16 cellular contexts compared by ENCODE assay signal in the genomic region with DNA sequence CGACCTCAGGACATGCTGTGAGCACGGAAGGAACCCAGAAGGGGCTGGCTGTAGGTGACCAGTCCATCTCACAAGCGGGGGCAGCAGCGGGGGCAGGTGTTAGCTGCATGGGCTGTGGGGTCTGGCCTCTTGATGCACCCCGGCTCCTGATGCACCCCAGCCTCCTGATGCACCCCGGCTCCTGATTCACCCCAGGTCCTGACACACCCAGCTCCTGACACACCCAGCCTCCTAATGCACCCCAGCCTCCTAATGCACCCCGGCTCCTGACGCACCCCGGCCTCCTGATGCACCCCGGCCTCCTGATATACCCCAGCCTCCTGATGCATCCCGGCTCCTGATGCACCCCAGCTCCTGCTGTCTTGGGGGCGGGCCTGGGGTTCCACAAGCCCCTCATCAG. TPM values are rescaled to one million over a fixed set of nuclear protein-coding genes. Genes with fewer than 3 reads are reported as not detected.
DNase-seq lines count a peak whose midpoint lies in the region; ATAC-seq, FAIRE-seq and TF ChIP-seq lines count a peak whose summit lies in the region.
"Had no signal": no experiment of that assay in that cellular context is flagged by ENCODE, and none has a peak within 500 bp of the region (broad histone marks: within the 10 kb centered on the region; RNA-seq: fewer than 3 reads in every experiment).

No MANE protein-coding gene starts in this region.

- peak overlapping the region; percentile 31 for H3K27ac Mint-ChIP-seq in stimulated activated naive B cell treated with anti-CD40 and anti-IgM and Interleukin-4, amounts not matched to agents 10 μg/mL and 1 μg/mL and 100 μg/mL, for 72 hours
- H3K27ac Mint-ChIP-seq in T-helper 17 cell = no peak overlapping the region
- H3K27ac Mint-ChIP-seq: CD4-positive, alpha-beta T cell had no signal

- no peak overlapping the region for H3K4me3 Mint-ChIP-seq in stimulated activated naive B cell treated with anti-CD40 and anti-IgM and Interleukin-4, amounts not matched to agents 10 μg/mL and 1 μg/mL and 100 μg/mL, for 72 hours
- no peak overlapping the region for H3K4me3 Mint-ChIP-seq in T-helper 17 cell
- H3K4me3 Mint-ChIP-seq: CD4-positive, alpha-beta T cell; IgD-negative memory B cell had no signal

- FAIRE-seq in GM12892 (lab: Jason Lieb, UNC) = no peak
- no peak for FAIRE-seq in GM12878 (lab: Jason Lieb, UNC)
- FAIRE-seq: H54 had no signal

- H3K36me3 ChIP-seq in GM12878 (ENCODE audit: control insufficient read depth in 2 of 2, insufficient read depth in 2 of 2, low read length in 1 of 2) (peaks cover 0 to 6% of the 10 kb centered on the region in 2 experiments; a peak in 2 of 4 replicates), gastrocnemius medialis (peaks cover 0 to 27% of the 10 kb centered on the region in 2 donors)

- peaks cover 26 to 27% of the 10 kb centered on the region in 2 donors for H3K36me3 Mint-ChIP-seq in stimulated activated naive B cell treated with anti-CD40 and anti-IgM and Interleukin-4, amounts not matched to agents 10 μg/mL and 1 μg/mL and 100 μg/mL, for 72 hours
- peaks cover 2% of the 10 kb centered on the region for H3K36me3 Mint-ChIP-seq in T-helper 17 cell (ENCODE audit: low read depth)
- H3K36me3 Mint-ChIP-seq: IgD-negative memory B cell had no signal

- BruUV-seq in GM12878 (replicated peaks; lab: Mats Ljungman, UMichigan) = no TSS peak

- POLR2A ChIA-PET in GM12878 (lab: Charles Lee) = no interaction called here

- H3K27me3 Mint-ChIP-seq in stimulated activated naive B cell treated with anti-CD40 and anti-IgM and Interleukin-4, amounts not matched to agents 10 μg/mL and 1 μg/mL and 100 μg/mL, for 72 hours = no peaks in the 10 kb centered on the region
- H3K27me3 Mint-ChIP-seq in T-helper 17 cell = no peaks in the 10 kb centered on the region
- H3K27me3 Mint-ChIP-seq: CD4-positive, alpha-beta T cell; IgD-negative memory B cell had no signal

- no peaks in the 10 kb centered on the region for H3K9me3 Mint-ChIP-seq in stimulated activated naive B cell treated with anti-CD40 and anti-IgM and Interleukin-4, amounts not matched to agents 10 μg/mL and 1 μg/mL and 100 μg/mL, for 72 hours
- H3K9me3 Mint-ChIP-seq: CD4-positive, alpha-beta T cell had no signal

- H3K4me1 Mint-ChIP-seq in stimulated activated naive B cell treated with anti-CD40 and anti-IgM and Interleukin-4, amounts not matched to agents 10 μg/mL and 1 μg/mL and 100 μg/mL, for 72 hours = peaks cover 49 to 66% of the 10 kb centered on the region in 2 donors
- peaks cover 3% of the 10 kb centered on the region for H3K4me1 Mint-ChIP-seq in T-helper 17 cell

- SMC1A ChIA-PET in GM12878 (lab: Charles Lee; ENCODE audit: uncharacterized antibody, unreplicated experiment) = no interaction called here

- no peak overlapping the region for H2AFZ ChIP-seq in GM12878 (ENCODE audit: control insufficient read depth, low read depth, low read length)
- H2AFZ ChIP-seq: GM23248 had no signal

- WGBS in GM12878 (ENCODE audit: insufficient coverage, insufficient replicate concordance, low lambda C conversion rate, missing lambda C conversion rate) = 91% methylated on average over 11 of the region's 12 CpGs

- H3K9ac ChIP-seq in GM12878 (ENCODE audit: control insufficient read depth, insufficient read depth, low read length) = no peak overlapping the region
- H3K9ac ChIP-seq: GM23248, KMS-11 had no signal

- peak; percentile 34; the same call in 1 of the 2 replicates for TF ChIP-seq POLR2A in GM12892 (IDR thresholded peaks at IDR 0.05; ENCODE audit: low read depth, low read length)
- peak; percentile 48 for TF ChIP-seq POLR2A in GM12878 (IDR thresholded peaks at IDR 0.05; ENCODE audit: low read depth, low read length)
- no peak for TF ChIP-seq POLR2A in gastrocnemius medialis (IDR thresholded peaks at IDR 0.05)

- TF ChIP-seq CTCF in GM12878 (IDR thresholded peaks at IDR 0.05 in 2 of 3, conservative IDR thresholded peaks at IDR 0.05 in 1 of 3; ENCODE audit: control insufficient read depth in 2 of 3, extremely low read depth in 1 of 3, insufficient read depth in 1 of 3, low read depth in 3 of 3, low read length in 3 of 3) (no peak), gastrocnemius medialis (IDR thresholded peaks at IDR 0.05 in 4 of 5, conservative IDR thresholded peaks at IDR 0.05 in 1 of 5) (no peak)

- H3K9me3 ChIP-seq in GM12878 (replicated peaks; ENCODE audit: control insufficient read depth, insufficient read depth, low read length) (no peaks in the 10 kb centered on the region), T-helper 17 cell (ENCODE audit: control insufficient read depth, low read length, poor library complexity, severe bottlenecking) (no peaks in the 10 kb centered on the region), gastrocnemius medialis (no peaks in the 10 kb centered on the region)

- RAD21 ChIA-PET in GM12878 (lab: Charles Lee; ENCODE audit: unreplicated experiment) = interaction anchor here (1.7 kb wide), 1 partner anchor 71 kb away, joined by 7 read pairs; no protein-coding TSS in a partner anchor

- H3K27ac ChIP-seq in GM12878 (ENCODE audit: control insufficient read depth, insufficient read depth) (no peak overlapping the region), gastrocnemius medialis (no peak overlapping the region)
- H3K27ac ChIP-seq: GM23248, KMS-11 had no signal

- peaks cover 23% of the 10 kb centered on the region for H3K4me1 ChIP-seq in GM12878 (ENCODE audit: control insufficient read depth, insufficient read depth, low read length)
- no peaks in the 10 kb centered on the region for H3K4me1 ChIP-seq in gastrocnemius medialis

- TF ChIP-seq EP300 in GM12878 (IDR thresholded peaks at IDR 0.05; ENCODE audit: borderline replicate concordance in 1 of 2, control insufficient read depth in 1 of 2, low read depth in 2 of 2, low read length in 2 of 2) = no peak

- TF ChIP-seq RAD21 in GM12878 (IDR thresholded peaks at IDR 0.05; ENCODE audit: insufficient read depth, low read depth, low read length) = no peak

- no peak overlapping the region for H3K4me3 ChIP-seq in GM12878
- H3K4me3 ChIP-seq in gastrocnemius medialis = no peak overlapping the region
- H3K4me3 ChIP-seq: GM23248 had no signal

- ATAC-seq in GM12878 (no peak), T-helper 17 cell (no peak), gastrocnemius medialis (no peak)
- no peak for ATAC-seq in stimulated activated naive B cell treated with anti-CD40 and anti-IgM and Interleukin-4, amounts not matched to agents 10 μg/mL and 1 μg/mL and 100 μg/mL, for 72 hours (replicated peaks)

- no peak for DNase-seq in GM12892 (ENCODE audit: insufficient read length)
- DNase-seq in GM12878 (ENCODE audit: low read depth, low spot score) = no peak
- no peak for DNase-seq in stimulated activated naive B cell treated with anti-CD40 and anti-IgM and Interleukin-4, amounts not matched to agents 10 μg/mL and 1 μg/mL and 100 μg/mL, for 72 hours
- DNase-seq in T-helper 17 cell = no peak
- DNase-seq in GM19238 (ENCODE audit: insufficient read length, low spot score) = no peak
- no peak for DNase-seq in gastrocnemius medialis
- DNase-seq: C1 segment of cervical spinal cord; Calu3; CD4-positive, alpha-beta T cell; DMS 273 treated with DMSO at 0.1 percent for 48 hours; GM23248 had no signal

- CTCF ChIA-PET in GM12878 (lab: Yijun Ruan, JAX) = no interaction called here

- H3K79me2 ChIP-seq in GM12878 (ENCODE audit: control insufficient read depth, insufficient read depth, low read length) = peaks cover 17% of the 10 kb centered on the region

- intact Hi-C loops in GM12878 (cut with micrococcal nuclease; ENCODE audit: unreplicated experiment) = no loop called here
- intact Hi-C loops in gastrocnemius medialis (cut with DNase I; ENCODE audit: low total_unique reads) = no loop called here

- H4K20me1 ChIP-seq in GM12878 (ENCODE audit: control insufficient read depth, insufficient read depth) = 0 out of 2 replicates have a peak, but pooled peaks cover 2% of the 10 kb centered on the region

- in situ Hi-C loops in GM12878 (cut with MboI) (no loop called here), gastrocnemius medialis (cut with MboI; ENCODE audit: low sequenced_read_pairs in 4 of 4) (loop anchor here in 1 of 4 donors (10.0 kb wide), 1 partner anchor 166 kb away; a partner anchor contains a TSS)

- no peak overlapping the region for H3K4me2 ChIP-seq in GM12878 (ENCODE audit: control insufficient read depth, insufficient read depth)
- H3K4me2 ChIP-seq: KMS-11 had no signal

- H3K27me3 ChIP-seq in GM12878 (replicated peaks in 1 of 2; ENCODE audit: control insufficient read depth in 2 of 2, insufficient read depth in 2 of 2, low read length in 1 of 2) (no peaks in the 10 kb centered on the region), gastrocnemius medialis (no peaks in the 10 kb centered on the region)

RNA-seq across cellular contexts. Expression of a gene that starts 7.4 kb away (rescaled TPM):
- polyA plus RNA-seq in GM12892 (2012; ENCODE audit: missing spikeins) = 92.2 TPM
- 45.9 and 51.4 TPM in 2 replicates for total RNA-seq in GM12878 (2013; cell fraction: nucleolus; rRNA removed)
- total RNA-seq in GM12878 (2014; rRNA removed) (253 and 300 TPM in 2 replicates), GM12878 (2014; rRNA removed; fragmentation: Illumina TruSeq; extraction: Trizol) (138 and 148 TPM in 2 replicates), GM12878 (2021) (205 and 211 TPM in 2 replicates), T-helper 17 cell (10 to 100 TPM; 71.5 to 72.2 TPM), gastrocnemius medialis (100 to 1,000 TPM in 1 of 4 donors, 10 to 100 TPM in 3; 70.0 to 109 (median 77.5) TPM)
- polyA plus RNA-seq in GM12878 (2011; ENCODE audit: low read depth) = 98.2 TPM
- polyA plus RNA-seq in GM12878 (2011; rRNA removed) (193 and 274 TPM in 2 replicates), GM12878 (2014; fragmentation: Illumina TruSeq; extraction: Trizol) (34.5 and 107 TPM in 2 replicates), GM12878 (2014; fragmentation: Nextera tagmentation; extraction: Ambion mirVana) (100 to 1,000 TPM in 1 of 2 experiments, 10 to 100 TPM in 1; 24.4 to 108 TPM), GM12878 (2014; rRNA removed) (424 and 461 TPM in 2 replicates), GM12878 (2016; fragmentation: Nextera tagmentation; extraction: Ambion mirVana) (100 to 1,000 TPM; 230 to 273 TPM)
- polyA plus RNA-seq in GM12878 (2011; cell fraction: cytosol; rRNA removed) = 844 and 891 TPM in 2 replicates
- polyA plus RNA-seq in GM12878 (2011; cell fraction: nucleus; rRNA removed) = 249 and 315 TPM in 2 replicates
- polyA plus RNA-seq in GM12878 (2012) = 198 and 208 TPM in 2 replicates
- polyA minus RNA-seq in GM12878 (2011; rRNA and poly(A)+ RNA removed) = 28.5 and 60.2 TPM in 2 replicates
- polyA minus RNA-seq in GM12878 (2011; cell fraction: cytosol; rRNA and poly(A)+ RNA removed) = 29.9 and 45.0 TPM in 2 replicates
- polyA minus RNA-seq in GM12878 (2011; cell fraction: nucleus; rRNA and poly(A)+ RNA removed) = 22.7 and 39.3 TPM in 2 replicates

RNA-seq across cellular contexts. Expression of a gene that starts 7.5 kb away (rescaled TPM):
- polyA plus RNA-seq in GM12892 (2012; ENCODE audit: missing spikeins) = 12.0 TPM
- total RNA-seq in GM12878 (2013; cell fraction: nucleolus; rRNA removed) = 82.8 and 104 TPM in 2 replicates
- total RNA-seq in GM12878 (2014; rRNA removed) = 19.2 and 26.0 TPM in 2 replicates
- total RNA-seq in GM12878 (2014; rRNA removed; fragmentation: Illumina TruSeq; extraction: Trizol) = 6.4 and 7.8 TPM in 2 replicates
- total RNA-seq in GM12878 (2021) = 47.6 and 56.5 TPM in 2 replicates
- polyA plus RNA-seq in GM12878 (2011; ENCODE audit: low read depth) = 8.4 TPM
- polyA plus RNA-seq in GM12878 (2011; rRNA removed) = 7.6 and 10.6 TPM in 2 replicates
- polyA plus RNA-seq in GM12878 (2011; cell fraction: cytosol; rRNA removed) = 13.2 and 26.4 TPM in 2 replicates
- 267 and 374 TPM in 2 replicates for polyA plus RNA-seq in GM12878 (2011; cell fraction: nucleus; rRNA removed)
- polyA plus RNA-seq in GM12878 (2012) = 32.7 and 43.4 TPM in 2 replicates
- polyA plus RNA-seq in GM12878 (2014; fragmentation: Illumina TruSeq; extraction: Trizol) = 2.1 and 5.0 TPM in 2 replicates
- polyA plus RNA-seq in GM12878 (2014; fragmentation: Nextera tagmentation; extraction: Ambion mirVana) = under 1 TPM; 0.29 to 0.40 TPM
- 55.5 and 65.7 TPM in 2 replicates for polyA plus RNA-seq in GM12878 (2014; rRNA removed)
- 10 to 100 TPM; 33.8 to 34.7 TPM for polyA plus RNA-seq in GM12878 (2016; fragmentation: Nextera tagmentation; extraction: Ambion mirVana)
- 3.7 and 13.1 TPM in 2 replicates for polyA minus RNA-seq in GM12878 (2011; rRNA and poly(A)+ RNA removed)
- polyA minus RNA-seq in GM12878 (2011; cell fraction: cytosol; rRNA and poly(A)+ RNA removed) = 5.3 TPM in 2 replicates
- polyA minus RNA-seq in GM12878 (2011; cell fraction: nucleus; rRNA and poly(A)+ RNA removed) = 23.8 and 34.3 TPM in 2 replicates
- 10 to 100 TPM; 73.2 to 86.1 TPM for total RNA-seq in T-helper 17 cell
- 10 to 100 TPM; 18.1 to 27.7 (median 23.2) TPM for total RNA-seq in gastrocnemius medialis

RNA-seq across cellular contexts. Expression of a gene that starts 13.0 kb away (rescaled TPM):
- polyA plus RNA-seq in GM12892 (2012; ENCODE audit: missing spikeins) = 0.11 TPM
- 0.31 TPM in 1 of 2 replicates, not detected in the other for total RNA-seq in GM12878 (2013; cell fraction: nucleolus; rRNA removed)
- total RNA-seq in GM12878 (2014; rRNA removed) (0.22 and 0.40 TPM in 2 replicates), GM12878 (2014; rRNA removed; fragmentation: Illumina TruSeq; extraction: Trizol) (0.09 TPM in 1 of 2 replicates, not detected in the other), GM12878 (2021) (0.27 and 0.33 TPM in 2 replicates), T-helper 17 cell (under 1 TPM; 0.20 to 0.29 TPM), gastrocnemius medialis (not detected)
- 0.21 TPM for polyA plus RNA-seq in GM12878 (2011; ENCODE audit: low read depth)
- polyA plus RNA-seq in GM12878 (2011; rRNA removed) (not detected in 2 replicates), GM12878 (2014; fragmentation: Illumina TruSeq; extraction: Trizol) (not detected in 2 replicates), GM12878 (2014; fragmentation: Nextera tagmentation; extraction: Ambion mirVana) (not detected), GM12878 (2014; rRNA removed) (0.05 and 0.09 TPM in 2 replicates), GM12878 (2016; fragmentation: Nextera tagmentation; extraction: Ambion mirVana) (1 to 10 TPM; 1.2 to 2.0 TPM)
- polyA plus RNA-seq in GM12878 (2011; cell fraction: cytosol; rRNA removed) = not detected in 2 replicates
- 0.06 TPM in 1 of 2 replicates, not detected in the other for polyA plus RNA-seq in GM12878 (2011; cell fraction: nucleus; rRNA removed)
- 1.5 and 1.8 TPM in 2 replicates for polyA plus RNA-seq in GM12878 (2012)
- polyA minus RNA-seq in GM12878 (2011; rRNA and poly(A)+ RNA removed) = not detected in 2 replicates
- polyA minus RNA-seq in GM12878 (2011; cell fraction: cytosol; rRNA and poly(A)+ RNA removed) = not detected in 2 replicates
- not detected in 2 replicates for polyA minus RNA-seq in GM12878 (2011; cell fraction: nucleus; rRNA and poly(A)+ RNA removed)
- total RNA-seq: A673, Calu3, G401, GM23248 had no signal
- polyA plus RNA-seq: GM23248 had no signal

RNA-seq across cellular contexts. Expression of a gene that starts 39.0 kb away (rescaled TPM):
- 0.85 TPM for polyA plus RNA-seq in GM12892 (2012; ENCODE audit: missing spikeins)
- not detected in 2 replicates for total RNA-seq in GM12878 (2013; cell fraction: nucleolus; rRNA removed)
- total RNA-seq in GM12878 (2014; rRNA removed) (not detected in 2 replicates), GM12878 (2014; rRNA removed; fragmentation: Illumina TruSeq; extraction: Trizol) (not detected in 2 replicates), GM12878 (2021) (0.10 and 0.13 TPM in 2 replicates), T-helper 17 cell (not detected), gastrocnemius medialis (under 1 TPM in 1 of 4 donors, not detected in 3; 0.11 TPM)
- polyA plus RNA-seq in GM12878 (2011; ENCODE audit: low read depth) = 0.09 TPM
- polyA plus RNA-seq in GM12878 (2011; rRNA removed) (0.03 TPM in 1 of 2 replicates, not detected in the other), GM12878 (2014; fragmentation: Illumina TruSeq; extraction: Trizol) (not detected in 2 replicates), GM12878 (2014; fragmentation: Nextera tagmentation; extraction: Ambion mirVana) (not detected), GM12878 (2014; rRNA removed) (not detected in 2 replicates), GM12878 (2016; fragmentation: Nextera tagmentation; extraction: Ambion mirVana) (under 1 TPM in 1 of 2 experiments, not detected in 1; 0.05 TPM)
- not detected in 2 replicates for polyA plus RNA-seq in GM12878 (2011; cell fraction: cytosol; rRNA removed)
- 0.06 and 0.19 TPM in 2 replicates for polyA plus RNA-seq in GM12878 (2011; cell fraction: nucleus; rRNA removed)
- 0.25 and 1.1 TPM in 2 replicates for polyA plus RNA-seq in GM12878 (2012)
- 0.05 TPM in 1 of 2 replicates, not detected in the other for polyA minus RNA-seq in GM12878 (2011; rRNA and poly(A)+ RNA removed)
- 0.52 TPM in 1 of 2 replicates, not detected in the other for polyA minus RNA-seq in GM12878 (2011; cell fraction: cytosol; rRNA and poly(A)+ RNA removed)
- polyA minus RNA-seq in GM12878 (2011; cell fraction: nucleus; rRNA and poly(A)+ RNA removed) = 0.12 and 0.19 TPM in 2 replicates
- total RNA-seq: A673; Calu3; CD4-positive, alpha-beta T cell; G401; GM23248 had no signal
- polyA plus RNA-seq: GM23248 had no signal

RNA-seq across cellular contexts. Expression of a gene that starts 39.1 kb away (rescaled TPM):
- polyA plus RNA-seq in GM12892 (2012; ENCODE audit: missing spikeins) = 2.2 TPM
- total RNA-seq in GM12878 (2013; cell fraction: nucleolus; rRNA removed) = 0.35 TPM in 1 of 2 replicates, not detected in the other
- not detected in 2 replicates for total RNA-seq in GM12878 (2014; rRNA removed)
- total RNA-seq in GM12878 (2014; rRNA removed; fragmentation: Illumina TruSeq; extraction: Trizol) = not detected in 2 replicates
- not detected in 2 replicates for total RNA-seq in GM12878 (2021)
- polyA plus RNA-seq in GM12878 (2011; ENCODE audit: low read depth) = 0.41 TPM
- not detected in 2 replicates for polyA plus RNA-seq in GM12878 (2011; rRNA removed)
- 0.02 TPM in 1 of 2 replicates, not detected in the other for polyA plus RNA-seq in GM12878 (2011; cell fraction: cytosol; rRNA removed)
- 0.06 TPM in 1 of 2 replicates, not detected in the other for polyA plus RNA-seq in GM12878 (2011; cell fraction: nucleus; rRNA removed)
- 0.35 and 1.1 TPM in 2 replicates for polyA plus RNA-seq in GM12878 (2012)
- polyA plus RNA-seq in GM12878 (2014; fragmentation: Illumina TruSeq; extraction: Trizol) = not detected in 2 replicates
- not detected for polyA plus RNA-seq in GM12878 (2014; fragmentation: Nextera tagmentation; extraction: Ambion mirVana)
- 0.09 TPM in 1 of 2 replicates, not detected in the other for polyA plus RNA-seq in GM12878 (2014; rRNA removed)
- under 1 TPM in 1 of 2 experiments, not detected in 1; 0.24 TPM for polyA plus RNA-seq in GM12878 (2016; fragmentation: Nextera tagmentation; extraction: Ambion mirVana)
- polyA minus RNA-seq in GM12878 (2011; rRNA and poly(A)+ RNA removed) = not detected in 2 replicates
- polyA minus RNA-seq in GM12878 (2011; cell fraction: cytosol; rRNA and poly(A)+ RNA removed) = not detected in 2 replicates
- polyA minus RNA-seq in GM12878 (2011; cell fraction: nucleus; rRNA and poly(A)+ RNA removed) = not detected in 2 replicates
- not detected for total RNA-seq in T-helper 17 cell
- not detected for total RNA-seq in gastrocnemius medialis
- total RNA-seq: A673; Calu3; CD4-positive, alpha-beta T cell; GM23248 had no signal
- polyA plus RNA-seq: IgD-negative memory B cell had no signal

Comparison
In these comparisons a context has a peak if more than half of its experiments do, and no peak if none do; other contexts are left out.
1. POLR2A ChIP-seq: peak in GM12892 (single experiment) and GM12878 (single experiment); none in gastrocnemius medialis (0 of 2).